In genomic region chr5:178326054-178326715, GRCh38 we compare ENCODE assay signal across 16 cellular contexts.
DNase-seq lines count a peak whose midpoint lies in the region; TF ChIP-seq lines count a peak whose summit lies in the region.
"Had no signal": no experiment of that assay in that cellular context is flagged by ENCODE, and none has a peak within 500 bp of the region (broad histone marks: within the 10 kb centered on the region; RNA-seq: fewer than 3 reads in every experiment).

No MANE protein-coding gene starts in this region.

- H3K36me3 ChIP-seq in A673 (ENCODE audit: insufficient read depth, low read length, poor library complexity, severe bottlenecking) (no peaks in the 10 kb centered on the region), sigmoid colon (no peaks in the 10 kb centered on the region), suprapubic skin (no peaks in the 10 kb centered on the region)

- H3K4me1 ChIP-seq in A673 (ENCODE audit: insufficient read depth, low read length, poor library complexity, severe bottlenecking) (no peaks in the 10 kb centered on the region), sigmoid colon (peaks cover 0 to 19% (median 7%) of the 10 kb centered on the region in 4 donors), suprapubic skin (peaks cover 7% of the 10 kb centered on the region)

- POLR2A ChIA-PET in A673 (lab: Charles Lee; ENCODE audit: low non-redundant PET): interaction anchor here (0.6 kb wide), 1 partner anchor 38 kb away, joined by 3 read pairs; no protein-coding TSS in a partner anchor

- H3K27ac Mint-ChIP-seq in brain: peak overlapping the region in 4 of 5 experiments; percentile 42 to 56 (median 52)
- H3K27ac Mint-ChIP-seq: activated CD8-positive, alpha-beta T cell treated with anti-CD3 and anti-CD28 coated beads, Interleukin-2, amount 10 ng/mL, durations not matched to agents 7 days and 5 days; activated T-helper 1 cell treated with anti-CD3 and anti-CD28 coated beads, Interleukin-12 subunit alpha, Interleukin-12 subunit beta, Interleukin-2, Interleukin-4 antibody, amounts not matched to agents 30 ng/mL and 10 ng/mL and 1 ng/mL, durations not matched to agents 14 hours and 24 hours and 36 hours had no signal

- no peaks in the 10 kb centered on the region for H3K36me3 Mint-ChIP-seq in brain

- WGBS in sigmoid colon, 2 donors: 70 to 74% methylated on average over 17 of the region's 17 CpGs
- 51% methylated on average over 17 of the region's 17 CpGs for WGBS in suprapubic skin

- TF ChIP-seq POLR2A in sigmoid colon (IDR thresholded peaks at IDR 0.05) (no peak), suprapubic skin (IDR thresholded peaks at IDR 0.05) (no peak)

- peaks cover 69% of the 10 kb centered on the region for H3K4me1 Mint-ChIP-seq in brain

- peak in 2 of 4 donors; percentile 17 to 50 for TF ChIP-seq EP300 in sigmoid colon (IDR thresholded peaks at IDR 0.05)
- TF ChIP-seq EP300 in suprapubic skin (IDR thresholded peaks at IDR 0.05): no peak

- intact Hi-C loops in A673 (cut with micrococcal nuclease; ENCODE audit: unreplicated experiment): no loop called here
- intact Hi-C loops in sigmoid colon (cut with DNase I): no loop called here

- BruUV-seq in A673 (replicated peaks; lab: Mats Ljungman, UMichigan): no TSS peak

- TF ChIP-seq CTCF in A673 (conservative IDR thresholded peaks at IDR 0.05; ENCODE audit: low read depth, low read length): no peak
- no peak for TF ChIP-seq CTCF in brain (conservative IDR thresholded peaks at IDR 0.05)
- no peak for TF ChIP-seq CTCF in sigmoid colon (IDR thresholded peaks at IDR 0.05)
- TF ChIP-seq CTCF in suprapubic skin (IDR thresholded peaks at IDR 0.05): no peak

- H3K27ac ChIP-seq in A673 (ENCODE audit: low read depth, low read length, poor library complexity, severe bottlenecking) (no peak overlapping the region), sigmoid colon (peak overlapping the region in 3 of 4 donors; percentile 24 to 46 (median 45)), suprapubic skin (no peak overlapping the region)

- DNase-seq in A673 (ENCODE audit: low spot score) (peak; percentile 2), left kidney (ENCODE audit: low read depth, low spot score) (peak; percentile 95), sigmoid colon (peak; percentile 84), suprapubic skin (ENCODE audit: low spot score in 2 of 2) (no peak), NCI-H187 treated with DMSO at 0.1 percent for 48 hours (lab: John Stamatoyannopoulos, UW) (no peak), NCI-H1092 treated with DMSO at 0.1 percent for 48 hours (lab: John Stamatoyannopoulos, UW) (no peak), DMS53 treated with DMSO at 0.1 percent for 48 hours (lab: John Stamatoyannopoulos, UW; ENCODE audit: unreplicated experiment) (no peak)
- DNase-seq: activated CD8-positive, alpha-beta T cell treated with anti-CD3 and anti-CD28 coated beads, Interleukin-2, amount 10 ng/mL, durations not matched to agents 7 days and 5 days; MG63; NCI-H2081; NCI-H774; stimulated activated CD4-positive, alpha-beta T cell treated with anti-CD3 and anti-CD28 coated beads, Interleukin-2, amount 100 ng/mL, for 24 hours; SW 1271; trophoblast cell had no signal

- H3K4me3 ChIP-seq in A673 (ENCODE audit: low read depth, low read length, poor library complexity, severe bottlenecking) (no peak overlapping the region), sigmoid colon (no peak overlapping the region), suprapubic skin (no peak overlapping the region)
- H3K4me3 ChIP-seq: MG63 had no signal

- H3K4me3 Mint-ChIP-seq in brain: peak overlapping the region in 1 of 5 experiments; percentile 10
- H3K4me3 Mint-ChIP-seq: activated CD8-positive, alpha-beta T cell treated with anti-CD3 and anti-CD28 coated beads, Interleukin-2, amount 10 ng/mL, durations not matched to agents 7 days and 5 days; activated T-helper 1 cell treated with anti-CD3 and anti-CD28 coated beads, Interleukin-12 subunit alpha, Interleukin-12 subunit beta, Interleukin-2, Interleukin-4 antibody, amounts not matched to agents 30 ng/mL and 10 ng/mL and 1 ng/mL, durations not matched to agents 14 hours and 24 hours and 36 hours had no signal

- H3K27me3 ChIP-seq in A673 (replicated peaks; ENCODE audit: insufficient read depth, low read depth, low read length, poor library complexity) (no peaks in the 10 kb centered on the region), sigmoid colon (no peaks in the 10 kb centered on the region), suprapubic skin (peaks cover 9% of the 10 kb centered on the region)
- H3K27me3 ChIP-seq: MG63 had no signal

- no peaks in the 10 kb centered on the region for H3K9me3 Mint-ChIP-seq in brain
- H3K9me3 Mint-ChIP-seq: activated T-helper 1 cell treated with anti-CD3 and anti-CD28 coated beads, Interleukin-12 subunit alpha, Interleukin-12 subunit beta, Interleukin-2, Interleukin-4 antibody, amounts not matched to agents 30 ng/mL and 10 ng/mL and 1 ng/mL, durations not matched to agents 14 hours and 24 hours and 36 hours had no signal

- H3K27me3 Mint-ChIP-seq in brain: peaks cover 3% of the 10 kb centered on the region

- H3K9me3 ChIP-seq in A673 (ENCODE audit: low read depth, low read length, poor library complexity, severe bottlenecking): no peaks in the 10 kb centered on the region
- H3K9me3 ChIP-seq in sigmoid colon: no peaks in the 10 kb centered on the region
- no peaks in the 10 kb centered on the region for H3K9me3 ChIP-seq in suprapubic skin
- H3K9me3 ChIP-seq: MG63 had no signal

- CTCF ChIA-PET in A673 (lab: Charles Lee): interaction anchor here (0.6 kb wide), 1 partner anchor 13 kb away, joined by 3 read pairs; no protein-coding TSS in a partner anchor

Comparison
In these comparisons a context has a peak if more than half of its experiments do, and no peak if none do; other contexts are left out.
1. DNase-seq: peak in A673 (single experiment), left kidney (single experiment) and sigmoid colon (single experiment); none in suprapubic skin (0 of 2), NCI-H187 treated with DMSO at 0.1 percent for 48 hours (single experiment), NCI-H1092 treated with DMSO at 0.1 percent for 48 hours (single experiment) and DMS53 treated with DMSO at 0.1 percent for 48 hours (single experiment).
2. H3K27ac ChIP-seq: peak in sigmoid colon (3 of 4); none in A673 (single experiment) and suprapubic skin (single experiment).